Comparison of ENCODE assay signal across 1 cellular context in genomic region chr11:106152013-106152412, GRCh38.
TF ChIP-seq lines count a peak whose summit lies in the region.

No MANE protein-coding gene starts in this region.

TF ChIP-seq in HCT116, 20 proteins besides CTCF, POLR2A, EP300 and RAD21 (continued from another document):
- TF ChIP-seq REST (IDR thresholded peaks at IDR 0.05; ENCODE audit: low read depth), result no peak
- no peak for TF ChIP-seq ELF1 (IDR thresholded peaks at IDR 0.05; ENCODE audit: borderline replicate concordance, low read depth)
- no peak for TF ChIP-seq SRF (IDR thresholded peaks at IDR 0.05; ENCODE audit: low read depth)
- TF ChIP-seq ZNF274 (IDR thresholded peaks at IDR 0.05; ENCODE audit: low read depth, low read length), result no peak
- no peak for TF ChIP-seq EZH2phosphoT487 (IDR thresholded peaks at IDR 0.05; ENCODE audit: borderline replicate concordance)
- no peak for TF ChIP-seq TCF7L2 (IDR thresholded peaks at IDR 0.05; ENCODE audit: borderline replicate concordance, extremely low read depth, insufficient read depth, insufficient read length)
- no peak for TF ChIP-seq CEBPB (IDR thresholded peaks at IDR 0.05; ENCODE audit: low read depth)
- TF ChIP-seq SP1 (IDR thresholded peaks at IDR 0.05; ENCODE audit: low read depth), result no peak
- TF ChIP-seq ZBTB33 (IDR thresholded peaks at IDR 0.05; ENCODE audit: extremely low read depth, insufficient replicate concordance, low read length), result no peak
- TF ChIP-seq EZH2 (IDR thresholded peaks at IDR 0.05), result no peak
